2 cellular contexts compared by ENCODE assay signal in the genomic region with DNA sequence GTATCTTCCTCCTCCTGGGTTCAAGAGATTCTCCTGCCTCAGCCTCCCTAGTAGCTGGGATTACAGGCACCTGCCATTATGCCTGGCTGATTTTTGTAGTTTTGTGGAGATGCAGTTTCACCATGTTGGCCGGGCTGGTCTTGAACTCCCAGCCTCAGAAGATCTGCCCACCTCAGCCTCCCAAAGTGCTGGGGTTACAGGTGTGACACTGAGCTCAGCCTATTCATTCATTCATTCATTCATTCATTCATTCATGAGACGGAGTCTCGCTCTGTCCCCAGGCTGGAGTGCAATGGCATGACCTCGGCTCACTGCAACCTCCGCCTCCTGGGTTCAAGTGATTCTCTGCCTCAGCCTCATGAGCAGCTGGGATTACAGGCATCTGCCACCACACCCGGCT.
TF ChIP-seq lines count a peak whose summit lies in the region.

No MANE protein-coding gene starts in this region.

TF ChIP-seq in GM12878, 131 proteins besides CTCF, POLR2A, EP300 and RAD21:
- peak; percentile 83 for TF ChIP-seq ZNF24 (IDR thresholded peaks at IDR 0.05)

TF ChIP-seq in K562, 482 proteins besides CTCF, POLR2A, EP300 and RAD21:
- TF ChIP-seq ZNF24 (IDR thresholded peaks at IDR 0.05): peak; percentile 91
